In the genomic region with DNA sequence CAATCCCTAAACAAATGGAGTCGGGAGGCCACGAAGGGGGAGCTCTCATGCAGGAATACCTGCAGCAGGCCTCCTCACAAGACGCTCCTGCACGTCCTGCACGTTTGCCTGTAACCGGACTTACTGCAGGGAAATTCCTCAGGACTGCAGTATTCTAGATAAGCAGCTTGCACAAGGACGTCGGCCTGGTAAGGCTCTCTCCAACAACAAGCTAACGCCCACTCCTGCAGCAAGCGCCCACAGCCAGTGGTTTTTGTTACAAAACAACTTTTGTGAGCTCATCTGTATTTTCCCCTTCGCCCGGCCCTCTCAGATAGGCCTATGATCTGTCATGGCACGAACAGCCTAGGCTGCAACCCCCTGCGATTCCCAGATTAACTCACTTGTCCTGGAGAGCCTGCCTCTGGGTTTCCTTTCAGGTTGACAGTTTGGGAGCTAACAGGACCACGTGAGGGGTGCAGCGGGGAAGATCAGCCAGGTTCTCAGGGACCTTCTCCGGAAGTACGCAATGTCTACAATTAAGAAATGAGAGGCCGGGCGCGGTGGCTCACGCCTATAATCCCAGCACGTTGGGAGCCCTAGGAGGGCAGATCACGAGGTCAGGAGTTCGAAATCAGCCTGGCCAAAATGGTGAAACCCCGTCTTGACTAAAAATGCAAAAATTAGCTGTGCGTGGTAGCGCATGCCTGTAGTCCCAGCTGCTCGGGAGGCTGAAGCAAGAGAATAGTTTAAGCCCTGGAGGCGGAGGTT, we compare ENCODE assay signal across 8 cellular contexts. TPM values are rescaled to one million over a fixed set of nuclear protein-coding genes. Genes with fewer than 3 reads are reported as not detected.
A peak's percentile ranks its signal among the peaks of the same experiment; 100 is the strongest.
DNase-seq lines count a peak whose midpoint lies in the region; ATAC-seq, FAIRE-seq and TF ChIP-seq lines count a peak whose summit lies in the region.

No MANE protein-coding gene starts in this region.

- no peak overlapping the region for H2AFZ ChIP-seq in OCI-LY1 (ENCODE audit: low read length)

- intact Hi-C loops in pancreas (cut with DNase I) = no loop called here

- peak overlapping the region; percentile 53 for H3K9ac ChIP-seq in OCI-LY1 (ENCODE audit: low read length)

- TF ChIP-seq CTCF in OCI-LY1 (IDR thresholded peaks at IDR 0.05; ENCODE audit: low read length) (no peak), pancreas (IDR thresholded peaks at IDR 0.05) (no peak)

- no peak overlapping the region for H3K27ac ChIP-seq in OCI-LY1 (ENCODE audit: low read depth, low read length, poor library complexity, severe bottlenecking)
- H3K27ac ChIP-seq in pancreas = peak overlapping the region; percentile 98 to 100 (median 100)

- peak; percentile 52 for DNase-seq in activated effector memory CD4-positive, alpha-beta T cell treated with Interleukin-2 at 50 U/mL for 16 hours
- peak; percentile 54 for DNase-seq in foreskin melanocyte
- peak; percentile 55 to 64 (median 62) for DNase-seq in pancreas
- DNase-seq in activated gamma-delta T cell (lab: John Stamatoyannopoulos, UW) = no peak

- H3K4me1 ChIP-seq in OCI-LY1 (ENCODE audit: insufficient read depth, low read length, severe bottlenecking) (peaks cover 29% of the 10 kb centered on the region), pancreas (peaks cover 0 to 16% (median 7%) of the 10 kb centered on the region in 3 donors)

- H3K27me3 ChIP-seq in OCI-LY1 (ENCODE audit: insufficient read depth, low read length) (no peaks in the 10 kb centered on the region), pancreas (no peaks in the 10 kb centered on the region)

- peak; percentile 21 to 45 (median 26) for ATAC-seq in pancreas
- no peak for ATAC-seq in GM19397 (IDR thresholded peaks at IDR 0.05; ENCODE audit: unreplicated experiment)
- no peak for ATAC-seq in GM19023 (IDR thresholded peaks at IDR 0.05; ENCODE audit: unreplicated experiment)

- no peaks in the 10 kb centered on the region for H3F3A ChIP-seq in OCI-LY1 (ENCODE audit: insufficient read depth, low read length)

- H3K36me3 ChIP-seq in OCI-LY1 (ENCODE audit: insufficient read depth, low read length) = no peaks in the 10 kb centered on the region; the same call in 1 of the 2 replicates
- H3K36me3 ChIP-seq in pancreas = no peaks in the 10 kb centered on the region

- no peaks in the 10 kb centered on the region for H4K20me1 ChIP-seq in OCI-LY1 (ENCODE audit: insufficient read depth, low read length)

- no peaks in the 10 kb centered on the region for H3K79me2 ChIP-seq in OCI-LY1 (ENCODE audit: insufficient read depth, low read length)

- H3K9me3 ChIP-seq in OCI-LY1 (ENCODE audit: low read length) = no peaks in the 10 kb centered on the region
- H3K9me3 ChIP-seq in pancreas = no peaks in the 10 kb centered on the region

- H3K9me2 ChIP-seq in OCI-LY1 (ENCODE audit: low read depth, low read length) = no peaks in the 10 kb centered on the region

- WGBS in pancreas, 2 donors = 4% methylated on average over 30 of the region's 30 CpGs

- peak overlapping the region; percentile 66 for H3K4me2 ChIP-seq in OCI-LY1 (ENCODE audit: low read length)

- FAIRE-seq in pancreas (lab: Jason Lieb, UNC) = no peak

- peak overlapping the region; percentile 74 for H3K4me3 ChIP-seq in GM08714 (ENCODE audit: low read length)
- peak overlapping the region; percentile 89 for H3K4me3 ChIP-seq in OCI-LY1 (ENCODE audit: low read depth, low read length, poor library complexity, severe bottlenecking)
- peak overlapping the region; percentile 95 to 100 (median 100) for H3K4me3 ChIP-seq in pancreas

RNA-seq across cellular contexts. Expression of a gene that starts 0.9 kb away (rescaled TPM):
- total RNA-seq in pancreas = 10 to 100 TPM; 27.4 to 60.8 (median 32.4) TPM
- 100 to 1,000 TPM; 140 to 253 TPM for polyA plus RNA-seq in pancreas

RNA-seq across cellular contexts. Expression of a gene that starts 14.4 kb away (rescaled TPM):
- total RNA-seq in pancreas = 1 to 10 TPM in 2 of 6 donors, under 1 TPM in 4; 0.28 to 2.4 (median 0.71) TPM
- polyA plus RNA-seq in pancreas = 1 to 10 TPM; 1.6 to 2.3 TPM

RNA-seq across cellular contexts. Expression of a gene that starts 17.6 kb away (rescaled TPM):
- 1 to 10 TPM in 3 of 6 donors, under 1 TPM in 3; 0.46 to 6.9 (median 1.6) TPM for total RNA-seq in pancreas
- polyA plus RNA-seq in pancreas = 10 to 100 TPM in 1 of 2 donors, 1 to 10 TPM in 1; 1.1 to 12.3 TPM

RNA-seq across cellular contexts. Expression of a gene that starts 39.7 kb away (rescaled TPM):
- total RNA-seq in pancreas = 10 to 100 TPM; 49.2 to 63.2 (median 54.4) TPM
- polyA plus RNA-seq in pancreas = 10 to 100 TPM; 57.9 to 74.3 TPM

RNA-seq across cellular contexts. Expression of a gene that starts 44.4 kb away (rescaled TPM):
- total RNA-seq in pancreas = 10 to 100 TPM in 4 of 6 donors, 1 to 10 TPM in 2; 9.0 to 11.1 (median 10.6) TPM
- polyA plus RNA-seq in pancreas = 10 to 100 TPM; 28.8 to 31.8 TPM

Comparison
In these comparisons a context has a peak if more than half of its experiments do, and no peak if none do; other contexts are left out.
1. ATAC-seq: peak in pancreas (4 of 4); none in GM19397 (single experiment) and GM19023 (single experiment).
2. Peak in every context shown above with its lines, with median percentiles within 50 percentile points of each other: H3K4me3 ChIP-seq.